27 cellular contexts compared by ENCODE assay signal in genomic region chr2:128271891-128272585, GRCh38. TPM values are rescaled to one million over a fixed set of nuclear protein-coding genes. Genes with fewer than 3 reads are reported as not detected.
DNase-seq lines count a peak whose midpoint lies in the region; ATAC-seq and TF ChIP-seq lines count a peak whose summit lies in the region.
"Had no signal": no experiment of that assay in that cellular context is flagged by ENCODE, and none has a peak within 500 bp of the region (broad histone marks: within the 10 kb centered on the region; RNA-seq: fewer than 3 reads in every experiment).

No MANE protein-coding gene starts in this region.

- ATAC-seq in Right ventricle myocardium superior (ENCODE audit: poor library complexity) (no peak), left ventricle myocardium superior (no peak), HG03378 (IDR thresholded peaks at IDR 0.05; ENCODE audit: unreplicated experiment) (no peak)
- ATAC-seq: activated CD8-positive, alpha-beta memory T cell treated with anti-CD3 and anti-CD28 coated beads, Interleukin-2, amount 10 ng/mL, durations not matched to agents 7 days and 5 days; lower lobe of right lung; WTC11 had no signal

- no peak overlapping the region for H3K27ac ChIP-seq in spleen
- H3K27ac ChIP-seq: lower lobe of right lung, parathyroid adenoma, tibial artery had no signal

- TF ChIP-seq CTCF in chondrocyte (IDR thresholded peaks at IDR 0.05) (no peak), spleen (IDR thresholded peaks at IDR 0.05 in 8 of 11, conservative IDR thresholded peaks at IDR 0.05 in 3 of 11) (no peak)

- peaks cover 11% of the 10 kb centered on the region for H3K9me3 Mint-ChIP-seq in chondrocyte (ENCODE audit: low read depth)
- H3K9me3 Mint-ChIP-seq: WTC11 had no signal

- peaks cover 0 to 48% (median 18%) of the 10 kb centered on the region in 6 donors for H3K4me1 ChIP-seq in spleen
- H3K4me1 ChIP-seq: lower lobe of right lung, tibial artery had no signal

- H3K4me3 ChIP-seq in spleen, result no peak overlapping the region
- H3K4me3 ChIP-seq: lower lobe of right lung, tibial artery had no signal

- WGBS in spleen, 5 donors, result 85 to 96% (median 90%) methylated on average over 11 to 20 of the region's 20 CpGs

- H3K27ac Mint-ChIP-seq in chondrocyte (ENCODE audit: unreplicated experiment), result no peak overlapping the region
- H3K27ac Mint-ChIP-seq: activated CD8-positive, alpha-beta memory T cell treated with anti-CD3 and anti-CD28 coated beads, Interleukin-2, amount 10 ng/mL, durations not matched to agents 7 days and 5 days; CD4-positive, alpha-beta memory T cell; nephron; stimulated activated naive CD8-positive, alpha-beta T cell treated with anti-CD3 and anti-CD28 coated beads, Interleukin-15, Interleukin-2, amounts not matched to agents 100 ng/mL and 50 ng/mL, for 24 hours; WTC11 had no signal

- H3K27me3 ChIP-seq in spleen (replicated peaks in 1 of 7), result no peaks in the 10 kb centered on the region
- H3K27me3 ChIP-seq: tibial artery had no signal

- peak; percentile 35 for DNase-seq in Right ventricle myocardium superior
- no peak for DNase-seq in left ventricle myocardium superior
- peak; percentile 92 for DNase-seq in chondrocyte (ENCODE audit: low spot score)
- DNase-seq in midbrain (lab: John Stamatoyannopoulos, UW), result peak; percentile 15
- peak; percentile 74 for DNase-seq in spleen
- no peak for DNase-seq in NCI-H2227 treated with DMSO at 0.1 percent for 48 hours (lab: John Stamatoyannopoulos, UW)
- DNase-seq in EL, result no peak
- DNase-seq: activated CD4-positive, alpha-beta T cell treated with anti-CD3 and anti-CD28 coated beads, Interleukin-2, amount 50 U/mL, for 1 hour; activated CD8-positive, alpha-beta memory T cell treated with anti-CD3 and anti-CD28 coated beads, Interleukin-2, amount 10 ng/mL, durations not matched to agents 7 days and 5 days; CD4-positive, alpha-beta memory T cell; central memory CD4-positive, alpha-beta T cell; islet precursor cell; KBM-7; lower lobe of right lung; NCI-H1105 treated with DMSO at 0.1 percent for 48 hours; NCI-H1930; NCI-H526; NK-92 treated with Interleukin-12 subunit alpha and Interleukin-12 subunit beta, amount 100 ng/mL, for 24 hours; SIG-M5; SW 1271; T1000 had no signal

- no peaks in the 10 kb centered on the region for H3K4me1 Mint-ChIP-seq in chondrocyte (ENCODE audit: low read depth)
- H3K4me1 Mint-ChIP-seq: nephron, WTC11 had no signal

- intact Hi-C loops in Right ventricle myocardium superior (cut with DNase I) (no loop called here), left ventricle myocardium superior (cut with micrococcal nuclease) (no loop called here), spleen (cut with DNase I; ENCODE audit: low total_unique reads) (no loop called here)

- TF ChIP-seq POLR2A in spleen (IDR thresholded peaks at IDR 0.05), result no peak

- no peak overlapping the region for H3K4me3 Mint-ChIP-seq in chondrocyte (ENCODE audit: unreplicated experiment)
- H3K4me3 Mint-ChIP-seq: activated CD8-positive, alpha-beta memory T cell treated with anti-CD3 and anti-CD28 coated beads, Interleukin-2, amount 10 ng/mL, durations not matched to agents 7 days and 5 days; CD4-positive, alpha-beta memory T cell; nephron; stimulated activated naive CD8-positive, alpha-beta T cell treated with anti-CD3 and anti-CD28 coated beads, Interleukin-15, Interleukin-2, amounts not matched to agents 100 ng/mL and 50 ng/mL, for 24 hours; WTC11 had no signal

- H3K27me3 Mint-ChIP-seq in chondrocyte (ENCODE audit: low read depth), result no peaks in the 10 kb centered on the region
- H3K27me3 Mint-ChIP-seq: activated CD8-positive, alpha-beta memory T cell treated with anti-CD3 and anti-CD28 coated beads, Interleukin-2, amount 10 ng/mL, durations not matched to agents 7 days and 5 days; CD4-positive, alpha-beta memory T cell; stimulated activated naive CD8-positive, alpha-beta T cell treated with anti-CD3 and anti-CD28 coated beads, Interleukin-15, Interleukin-2, amounts not matched to agents 100 ng/mL and 50 ng/mL, for 24 hours had no signal

- peaks cover 16% of the 10 kb centered on the region for H3K36me3 Mint-ChIP-seq in chondrocyte (ENCODE audit: low read depth)

- H3K9me3 ChIP-seq in spleen, result peaks cover 0 to 22% (median 17%) of the 10 kb centered on the region in 8 donors

- peaks cover 0 to 88% (median 19%) of the 10 kb centered on the region in 6 donors for H3K36me3 ChIP-seq in spleen

RNA-seq across cellular contexts. Expression of gene HS6ST1, which starts 46.6 kb away (rescaled TPM):
- 35.1 TPM for total RNA-seq in Right ventricle myocardium superior
- total RNA-seq in left ventricle myocardium superior, result 35.2 TPM
- 30.0 to 39.2 TPM (median 33.1 TPM) in 3 replicates for total RNA-seq in chondrocyte
- 10 to 100 TPM; 52.2 to 99.5 (median 66.7) TPM for total RNA-seq in spleen
- polyA plus RNA-seq in spleen, result 10 to 100 TPM in 1 of 3 donors, 1 to 10 TPM in 2; 7.2 to 24.7 (median 9.2) TPM

Comparison
In these comparisons a context has a peak if more than half of its experiments do, and no peak if none do; other contexts are left out.
1. DNase-seq: peak in Right ventricle myocardium superior (single experiment), chondrocyte (single experiment), midbrain (single experiment) and spleen (single experiment); none in left ventricle myocardium superior (single experiment), NCI-H2227 treated with DMSO at 0.1 percent for 48 hours (single experiment) and EL (single experiment).